ENCODE assay signal across 1 cellular context in the genomic region with DNA sequence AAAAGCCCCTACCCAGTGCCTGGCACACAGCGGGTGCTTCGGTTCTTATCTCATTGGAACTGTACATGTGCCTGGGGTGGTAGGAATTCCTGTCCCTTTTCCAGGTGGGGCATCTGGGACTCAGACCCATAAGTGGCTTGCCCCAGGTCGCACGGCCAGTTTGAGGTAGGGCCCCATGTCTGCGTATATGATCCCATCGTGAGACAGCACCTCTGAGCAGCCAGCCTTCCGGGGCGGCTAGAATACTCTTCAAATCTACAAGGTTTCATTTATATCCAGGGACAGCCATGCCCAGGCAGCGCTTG.
TF ChIP-seq lines count a peak whose summit lies in the region.

No MANE protein-coding gene starts in this region.

TF ChIP-seq in HepG2, 621 proteins besides CTCF, POLR2A, EP300 and RAD21 (continued from another document):
- TF ChIP-seq, protein P1, sequence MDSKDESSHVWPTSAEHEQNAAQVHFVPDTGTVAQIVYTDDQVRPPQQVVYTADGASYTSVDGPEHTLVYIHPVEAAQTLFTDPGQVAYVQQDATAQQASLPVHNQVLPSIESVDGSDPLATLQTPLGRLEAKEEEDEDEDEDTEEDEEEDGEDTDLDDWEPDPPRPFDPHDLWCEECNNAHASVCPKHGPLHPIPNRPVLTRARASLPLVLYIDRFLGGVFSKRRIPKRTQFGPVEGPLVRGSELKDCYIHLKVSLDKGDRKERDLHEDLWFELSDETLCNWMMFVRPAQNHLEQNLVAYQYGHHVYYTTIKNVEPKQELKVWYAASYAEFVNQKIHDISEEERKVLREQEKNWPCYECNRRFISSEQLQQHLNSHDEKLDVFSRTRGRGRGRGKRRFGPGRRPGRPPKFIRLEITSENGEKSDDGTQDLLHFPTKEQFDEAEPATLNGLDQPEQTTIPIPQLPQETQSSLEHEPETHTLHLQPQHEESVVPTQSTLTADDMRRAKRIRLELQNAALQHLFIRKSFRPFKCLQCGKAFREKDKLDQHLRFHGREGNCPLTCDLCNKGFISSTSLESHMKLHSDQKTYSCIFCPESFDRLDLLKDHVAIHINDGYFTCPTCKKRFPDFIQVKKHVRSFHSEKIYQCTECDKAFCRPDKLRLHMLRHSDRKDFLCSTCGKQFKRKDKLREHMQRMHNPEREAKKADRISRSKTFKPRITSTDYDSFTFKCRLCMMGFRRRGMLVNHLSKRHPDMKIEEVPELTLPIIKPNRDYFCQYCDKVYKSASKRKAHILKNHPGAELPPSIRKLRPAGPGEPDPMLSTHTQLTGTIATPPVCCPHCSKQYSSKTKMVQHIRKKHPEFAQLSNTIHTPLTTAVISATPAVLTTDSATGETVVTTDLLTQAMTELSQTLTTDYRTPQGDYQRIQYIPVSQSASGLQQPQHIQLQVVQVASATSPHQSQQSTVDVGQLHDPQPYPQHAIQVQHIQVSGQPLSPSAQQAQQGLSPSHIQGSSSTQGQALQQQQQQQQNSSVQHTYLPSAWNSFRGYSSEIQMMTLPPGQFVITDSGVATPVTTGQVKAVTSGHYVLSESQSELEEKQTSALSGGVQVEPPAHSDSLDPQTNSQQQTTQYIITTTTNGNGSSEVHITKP (CRISPR knock-in tag; IDR thresholded peaks at IDR 0.05; ENCODE audit: low read depth), result no peak
